8 cellular contexts compared by ENCODE assay signal in genomic region chr1:52842643-52843310, GRCh38. TPM values are rescaled to one million over a fixed set of nuclear protein-coding genes. Genes with fewer than 3 reads are reported as not detected.
DNase-seq lines count a peak whose midpoint lies in the region; ATAC-seq, FAIRE-seq and TF ChIP-seq lines count a peak whose summit lies in the region.

ZYG11A (plus strand) TSS chr1:52842760; CDS start chr1:52842884, 124 bp downstream.

- peak; percentile 39; the same call in 1 of the 2 replicates for TF ChIP-seq RAD21 in HepG2 (CRISPR knock-in tag; IDR thresholded peaks at IDR 0.05)

- DNase-seq in HEK293T (ENCODE audit: extremely low spot score) (peak; percentile 90), NCI-H1417 treated with DMSO at 0.1 percent for 48 hours (lab: John Stamatoyannopoulos, UW) (peak; percentile 51), cardiac fibroblast (ENCODE audit: low read depth in 2 of 2) (peak; percentile 69 to 76), HepG2 (ENCODE audit: low spot score) (peak; percentile 14)
- peak; percentile 29 to 49 (median 47) for DNase-seq in stimulated activated CD4-positive, alpha-beta T cell treated with anti-CD3 and anti-CD28 coated beads, TNF-alpha, amount 100 ng/mL, for 4 hours (ENCODE audit: low read depth in 3 of 3)

- TF ChIP-seq EP300 in HepG2 (IDR thresholded peaks at IDR 0.05; ENCODE audit: low read depth in 2 of 2, low read length in 2 of 2), result no peak
- TF ChIP-seq EP300 in HepG2 (CRISPR knock-in tag; IDR thresholded peaks at IDR 0.05; ENCODE audit: borderline replicate concordance), result no peak

- ATAC-seq in HepG2 (peak; percentile 96), GM19397 (IDR thresholded peaks at IDR 0.05; ENCODE audit: unreplicated experiment) (no peak)

- peak within 1 kb of the TSS; percentile 47 for H3K4me2 ChIP-seq in HepG2 (ENCODE audit: low read depth, low read length)

- intact Hi-C loops in HepG2 (cut with micrococcal nuclease; ENCODE audit: unreplicated experiment), result no loop called here

- H3K27me3 ChIP-seq in HepG2 (ENCODE audit: control insufficient read depth in 1 of 2, insufficient read depth in 2 of 2, low read length in 2 of 2), result no peaks in the 10 kb centered on the region; a peak in 1 of 5 replicates

- no peak for TF ChIP-seq POLR2A in HepG2 (IDR thresholded peaks at IDR 0.05; ENCODE audit: insufficient read depth in 1 of 2, low read depth in 2 of 2, low read length in 2 of 2)

- H3K4me3 ChIP-seq in GM08714 (ENCODE audit: low read length) (peak within 1 kb of the TSS; percentile 70), cardiac fibroblast (replicated peaks in 1 of 2; ENCODE audit: low read depth in 2 of 2, low read length in 2 of 2) (peak within 1 kb of the TSS; percentile 43 to 57), HepG2 (replicated peaks in 1 of 3; ENCODE audit: insufficient read depth in 1 of 3, low read depth in 2 of 3, low read length in 3 of 3) (peak within 1 kb of the TSS in 2 of 3 experiments; percentile 16 to 43; a peak in 3 of 6 replicates)

- 88% methylated on average over 62 of the region's 88 CpGs for WGBS in HepG2 (ENCODE audit: low lambda C conversion rate)

- no peaks in the 10 kb centered on the region for H3K79me2 ChIP-seq in HepG2 (ENCODE audit: insufficient read depth, low read length)

- H3K36me3 ChIP-seq in HepG2 (replicated peaks in 1 of 2; ENCODE audit: control insufficient read depth in 1 of 2, insufficient read depth in 2 of 2, low read length in 2 of 2), result no peaks in the 10 kb centered on the region

- no TSS peak for BruUV-seq in HepG2 (replicated peaks; lab: Mats Ljungman, UMichigan)

- TF ChIP-seq CTCF in VCaP (conservative IDR thresholded peaks at IDR 0.05), result peak; percentile 34
- TF ChIP-seq CTCF in cardiac fibroblast (IDR thresholded peaks at IDR 0.05; ENCODE audit: low read depth, low read length), result peak; percentile 6
- peak; percentile 1; the same call in 1 of the 2 replicates for TF ChIP-seq CTCF in HepG2 (CRISPR knock-in tag; IDR thresholded peaks at IDR 0.05)

- H3K27ac ChIP-seq in VCaP, result no peak within 1 kb of the TSS
- no peak within 1 kb of the TSS for H3K27ac ChIP-seq in HepG2 (ENCODE audit: extremely low read length, insufficient read depth, low read length)

- no peaks in the 10 kb centered on the region for H4K20me1 ChIP-seq in HepG2 (ENCODE audit: insufficient read depth, low read length)

- in situ Hi-C loops in HepG2 (cut with HindIII; ENCODE audit: extremely low pct_ligation_motif_present, low pct_unique_long_range_greater_than_20kb), result no loop called here

- no peaks in the 10 kb centered on the region for H3K4me1 ChIP-seq in HepG2 (ENCODE audit: insufficient read depth, low read length)

- H3K9me3 ChIP-seq in HepG2 (ENCODE audit: low read length), result no peaks in the 10 kb centered on the region

- POLR2A ChIA-PET in HEK293T (lab: Yijun Ruan, JAX) (interaction anchor here (0.5 to 2.9 kb wide), 24 partner anchors 10 to 329 kb away, joined by 3 to 20 read pairs (median 3); partner anchors contain the start of genes COA7, ECHDC2, SCP2 and TUT4), HepG2 (lab: Yijun Ruan, JAX) (interaction anchor here (1.6 kb wide), 1 partner anchor 10 kb away, joined by 5 read pairs; no protein-coding TSS in a partner anchor)

- no peak within 1 kb of the TSS for H3K9ac ChIP-seq in HepG2 (ENCODE audit: insufficient read depth, low read depth, low read length)

- no peak for FAIRE-seq in HepG2 (lab: Jason Lieb, UNC)

- H2AFZ ChIP-seq in HepG2 (ENCODE audit: low read length), result no peak within 1 kb of the TSS

- CTCF ChIA-PET in HEK293T (lab: Yijun Ruan, JAX), result interaction anchor here (0.5 to 1.4 kb wide), 4 partner anchors 10 to 65 kb away, joined by 3 read pairs; no protein-coding TSS in a partner anchor
- CTCF ChIA-PET in HepG2 (lab: Yijun Ruan, JAX; ENCODE audit: low intra/inter-chr PET ratio, low total read pairs), result no interaction called here

TF ChIP-seq in HEK293T, 16 proteins besides CTCF, POLR2A, EP300 and RAD21:
- TF ChIP-seq L3MBTL2 (conservative IDR thresholded peaks at IDR 0.05), result peak; percentile 97
- no peak for TF ChIP-seq CTBP1 (IDR thresholded peaks at IDR 0.05; ENCODE audit: borderline replicate concordance)

TF ChIP-seq in HepG2, 621 proteins besides CTCF, POLR2A, EP300 and RAD21 (continues in another document):
- TF ChIP-seq ZNF3 (CRISPR knock-in tag; IDR thresholded peaks at IDR 0.05) (no peak), ZNF564 (CRISPR knock-in tag; IDR thresholded peaks at IDR 0.05) (0 out of 2 replicates have a peak, but pooled peaks have one; percentile 64), ZNF768 (CRISPR knock-in tag; IDR thresholded peaks at IDR 0.05) (peak; percentile 48; the same call in 1 of the 2 replicates), ZNF546 (CRISPR knock-in tag; conservative IDR thresholded peaks at IDR 0.05) (0 out of 2 replicates have a peak, but pooled peaks have one; percentile 65), ZNF605 (CRISPR knock-in tag; IDR thresholded peaks at IDR 0.05) (no peak), ZNF562 (CRISPR knock-in tag; IDR thresholded peaks at IDR 0.05; ENCODE audit: borderline replicate concordance) (peak; percentile 83; the same call in 1 of the 2 replicates)
- TF ChIP-seq, protein P1, sequence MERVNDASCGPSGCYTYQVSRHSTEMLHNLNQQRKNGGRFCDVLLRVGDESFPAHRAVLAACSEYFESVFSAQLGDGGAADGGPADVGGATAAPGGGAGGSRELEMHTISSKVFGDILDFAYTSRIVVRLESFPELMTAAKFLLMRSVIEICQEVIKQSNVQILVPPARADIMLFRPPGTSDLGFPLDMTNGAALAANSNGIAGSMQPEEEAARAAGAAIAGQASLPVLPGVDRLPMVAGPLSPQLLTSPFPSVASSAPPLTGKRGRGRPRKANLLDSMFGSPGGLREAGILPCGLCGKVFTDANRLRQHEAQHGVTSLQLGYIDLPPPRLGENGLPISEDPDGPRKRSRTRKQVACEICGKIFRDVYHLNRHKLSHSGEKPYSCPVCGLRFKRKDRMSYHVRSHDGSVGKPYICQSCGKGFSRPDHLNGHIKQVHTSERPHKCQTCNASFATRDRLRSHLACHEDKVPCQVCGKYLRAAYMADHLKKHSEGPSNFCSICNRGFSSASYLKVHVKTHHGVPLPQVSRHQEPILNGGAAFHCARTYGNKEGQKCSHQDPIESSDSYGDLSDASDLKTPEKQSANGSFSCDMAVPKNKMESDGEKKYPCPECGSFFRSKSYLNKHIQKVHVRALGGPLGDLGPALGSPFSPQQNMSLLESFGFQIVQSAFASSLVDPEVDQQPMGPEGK (CRISPR knock-in tag; IDR thresholded peaks at IDR 0.05), result 0 out of 2 replicates have a peak, but pooled peaks have one; percentile 39
- TF ChIP-seq, protein P2, sequence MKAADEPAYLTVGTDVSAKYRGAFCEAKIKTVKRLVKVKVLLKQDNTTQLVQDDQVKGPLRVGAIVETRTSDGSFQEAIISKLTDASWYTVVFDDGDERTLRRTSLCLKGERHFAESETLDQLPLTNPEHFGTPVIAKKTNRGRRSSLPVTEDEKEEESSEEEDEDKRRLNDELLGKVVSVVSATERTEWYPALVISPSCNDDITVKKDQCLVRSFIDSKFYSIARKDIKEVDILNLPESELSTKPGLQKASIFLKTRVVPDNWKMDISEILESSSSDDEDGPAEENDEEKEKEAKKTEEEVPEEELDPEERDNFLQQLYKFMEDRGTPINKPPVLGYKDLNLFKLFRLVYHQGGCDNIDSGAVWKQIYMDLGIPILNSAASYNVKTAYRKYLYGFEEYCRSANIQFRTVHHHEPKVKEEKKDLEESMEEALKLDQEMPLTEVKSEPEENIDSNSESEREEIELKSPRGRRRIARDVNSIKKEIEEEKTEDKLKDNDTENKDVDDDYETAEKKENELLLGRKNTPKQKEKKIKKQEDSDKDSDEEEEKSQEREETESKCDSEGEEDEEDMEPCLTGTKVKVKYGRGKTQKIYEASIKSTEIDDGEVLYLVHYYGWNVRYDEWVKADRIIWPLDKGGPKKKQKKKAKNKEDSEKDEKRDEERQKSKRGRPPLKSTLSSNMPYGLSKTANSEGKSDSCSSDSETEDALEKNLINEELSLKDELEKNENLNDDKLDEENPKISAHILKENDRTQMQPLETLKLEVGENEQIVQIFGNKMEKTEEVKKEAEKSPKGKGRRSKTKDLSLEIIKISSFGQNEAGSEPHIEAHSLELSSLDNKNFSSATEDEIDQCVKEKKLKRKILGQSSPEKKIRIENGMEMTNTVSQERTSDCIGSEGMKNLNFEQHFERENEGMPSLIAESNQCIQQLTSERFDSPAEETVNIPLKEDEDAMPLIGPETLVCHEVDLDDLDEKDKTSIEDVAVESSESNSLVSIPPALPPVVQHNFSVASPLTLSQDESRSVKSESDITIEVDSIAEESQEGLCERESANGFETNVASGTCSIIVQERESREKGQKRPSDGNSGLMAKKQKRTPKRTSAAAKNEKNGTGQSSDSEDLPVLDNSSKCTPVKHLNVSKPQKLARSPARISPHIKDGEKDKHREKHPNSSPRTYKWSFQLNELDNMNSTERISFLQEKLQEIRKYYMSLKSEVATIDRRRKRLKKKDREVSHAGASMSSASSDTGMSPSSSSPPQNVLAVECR (CRISPR knock-in tag; IDR thresholded peaks at IDR 0.05; ENCODE audit: borderline replicate concordance), result 0 out of 2 replicates have a peak, but pooled peaks have one; percentile 38

RNA-seq across cellular contexts. Expression of gene ZYG11A, which starts in this region (rescaled TPM):
- not detected in 2 replicates for total RNA-seq in HepG2 (2016; rRNA removed; fragmentation: Illumina TruSeq; extraction: Trizol)
- not detected in 2 replicates for total RNA-seq in HepG2 (2016; cell fraction: cytosol; rRNA removed; fragmentation: Illumina TruSeq; extraction: Trizol; ENCODE audit: low read depth)
- total RNA-seq in HepG2 (2016; cell fraction: insoluble cytoplasmic fraction; rRNA removed; fragmentation: Illumina TruSeq; extraction: Trizol), result not detected in 2 replicates
- not detected in 2 replicates for total RNA-seq in HepG2 (2016; cell fraction: membrane; rRNA removed; fragmentation: Illumina TruSeq; extraction: Trizol)
- not detected in 2 replicates for total RNA-seq in HepG2 (2016; cell fraction: nucleus; rRNA removed; fragmentation: Illumina TruSeq; extraction: Trizol)
- polyA plus RNA-seq in HepG2 (2011; rRNA removed), result not detected in 2 replicates
- polyA plus RNA-seq in HepG2 (2011; cell fraction: cytosol; rRNA removed), result not detected in 2 replicates
- polyA plus RNA-seq in HepG2 (2011; cell fraction: nucleus; rRNA removed), result not detected in 2 replicates
- 0.09 TPM in 1 of 2 replicates, not detected in the other for polyA plus RNA-seq in HepG2 (2012)
- not detected in 2 replicates for polyA plus RNA-seq in HepG2 (2016; cell fraction: cytosol; fragmentation: Illumina TruSeq; extraction: Trizol; ENCODE audit: low read depth)
- polyA plus RNA-seq in HepG2 (2016; cell fraction: insoluble cytoplasmic fraction; fragmentation: Illumina TruSeq; extraction: Trizol; ENCODE audit: low read depth), result not detected in 2 replicates
- not detected in 2 replicates for polyA plus RNA-seq in HepG2 (2016; cell fraction: membrane; fragmentation: Illumina TruSeq; extraction: Trizol; ENCODE audit: low read depth)
- polyA plus RNA-seq in HepG2 (2016; cell fraction: nucleus; fragmentation: Illumina TruSeq; extraction: Trizol; ENCODE audit: insufficient read depth, low read depth), result not detected in 2 replicates
- 24.6 TPM in 1 of 2 replicates, not detected in the other for polyA minus RNA-seq in HepG2 (2011; rRNA and poly(A)+ RNA removed; ENCODE audit: low replicate concordance)
- polyA minus RNA-seq in HepG2 (2011; cell fraction: cytosol; rRNA and poly(A)+ RNA removed), result not detected in 2 replicates
- not detected in 2 replicates for polyA minus RNA-seq in HepG2 (2011; cell fraction: nucleus; rRNA and poly(A)+ RNA removed)

Comparison
In these comparisons a context has a peak if more than half of its experiments do, and no peak if none do; other contexts are left out.
1. DNase-seq: peak in every context shown above with its lines; median percentile 90 in HEK293T; 72 in cardiac fibroblast; 51 in NCI-H1417 treated with DMSO at 0.1 percent for 48 hours; 47 in stimulated activated CD4-positive, alpha-beta T cell treated with anti-CD3 and anti-CD28 coated beads, TNF-alpha, amount 100 ng/mL, for 4 hours; 14 in HepG2.